Comparison of ENCODE assay signal across 13 cellular contexts in genomic region chr1:14597343-14598006, GRCh38. TPM values are rescaled to one million over a fixed set of nuclear protein-coding genes. Genes with fewer than 3 reads are reported as not detected.
A peak's percentile ranks its signal among the peaks of the same experiment; 100 is the strongest.
DNase-seq lines count a peak whose midpoint lies in the region; ATAC-seq and TF ChIP-seq lines count a peak whose summit lies in the region.
"Had no signal": no experiment of that assay in that cellular context is flagged by ENCODE, and none has a peak within 500 bp of the region (broad histone marks: within the 10 kb centered on the region; RNA-seq: fewer than 3 reads in every experiment).

No MANE protein-coding gene starts in this region.

- peak; percentile 61 for DNase-seq in H7
- DNase-seq in iPS DF 19.7 (ENCODE audit: low read depth, low spot score) = peak; percentile 42
- peak; percentile 77 to 91 for DNase-seq in trophoblast cell
- DNase-seq in GM10248 (ENCODE audit: extremely low spot score) = no peak
- no peak for DNase-seq in ACHN
- no peak for DNase-seq in activated CD4-positive, alpha-beta T cell treated with anti-CD3 and anti-CD28 coated beads, Interleukin-2, amount 50 U/mL, for 4 hours
- DNase-seq: activated naive CD8-positive, alpha-beta T cell treated with anti-CD3 and anti-CD28 coated beads for 36 hours; NCI-H187 treated with DMSO at 0.1 percent for 48 hours; PC-9; T-helper 17 cell had no signal

- peaks cover 3% of the 10 kb centered on the region for H3K9me3 ChIP-seq in trophoblast cell (ENCODE audit: insufficient read depth, low read depth, low read length)
- H3K9me3 ChIP-seq: pancreas had no signal

- H2BK5ac ChIP-seq in trophoblast cell (ENCODE audit: low read depth, low read length, poor library complexity) = peak overlapping the region; percentile 96

- peak; percentile 21; the same call in 1 of the 2 replicates for TF ChIP-seq CTCF in VCaP (conservative IDR thresholded peaks at IDR 0.05)
- no peak for TF ChIP-seq CTCF in GM10248 (IDR thresholded peaks at IDR 0.05; ENCODE audit: control extremely low read depth, extremely low read depth, low read depth, missing control alignments)

- H3K9ac ChIP-seq in trophoblast cell (ENCODE audit: low read length) = peak overlapping the region; percentile 50

- peak overlapping the region; percentile 96 for H4K91ac ChIP-seq in trophoblast cell (ENCODE audit: low read depth, low read length)

- no CpG with 5 or more reads among the region's 10 CpGs for WGBS in trophoblast cell (ENCODE audit: extremely low coverage, insufficient coverage, insufficient read length)

- no peak for ATAC-seq in HG02884 (IDR thresholded peaks at IDR 0.05; ENCODE audit: unreplicated experiment)
- ATAC-seq: T-helper 17 cell had no signal

- no peak overlapping the region for H3K4ac ChIP-seq in trophoblast cell (ENCODE audit: low read depth, low read length)

- no peak overlapping the region for H2BK12ac ChIP-seq in trophoblast cell (ENCODE audit: low read length)

- peak overlapping the region; percentile 86 for H3K27ac ChIP-seq in VCaP
- peak overlapping the region; percentile 74 for H3K27ac ChIP-seq in trophoblast cell (ENCODE audit: low read depth, low read length)
- H3K27ac ChIP-seq: pancreas, PC-9 had no signal

- H4K12ac ChIP-seq in trophoblast cell (ENCODE audit: low read depth, low read length) = peak overlapping the region; percentile 73

- H3K27me3 ChIP-seq in H7 (ENCODE audit: control insufficient read depth, insufficient read depth, low read length) (peaks cover 22% of the 10 kb centered on the region), trophoblast cell (ENCODE audit: insufficient read depth, low read length) (no peaks in the 10 kb centered on the region)

- no peak overlapping the region for H2AK5ac ChIP-seq in trophoblast cell (ENCODE audit: low read length)

- no peaks in the 10 kb centered on the region for H3K36me3 ChIP-seq in H7 (replicated peaks; ENCODE audit: control insufficient read depth, insufficient read depth, low read length)
- no peaks in the 10 kb centered on the region for H3K36me3 ChIP-seq in trophoblast cell (ENCODE audit: control insufficient read depth in 1 of 2, insufficient read depth in 2 of 2, low read length in 2 of 2)
- H3K36me3 ChIP-seq: pancreas had no signal

- peaks cover 0 to 19% of the 10 kb centered on the region in 2 experiments for H3K4me1 ChIP-seq in trophoblast cell (ENCODE audit: control insufficient read depth in 1 of 2, insufficient read depth in 2 of 2, low read length in 2 of 2)
- H3K4me1 ChIP-seq: pancreas had no signal

- peaks cover 19% of the 10 kb centered on the region for H3K79me1 ChIP-seq in trophoblast cell (ENCODE audit: low read length)

- H3K4me3 ChIP-seq in H7 (ENCODE audit: insufficient read depth, low read depth, low read length) (peak overlapping the region; percentile 93), trophoblast cell (ENCODE audit: low read depth, low read length) (no peak overlapping the region)
- H3K4me3 ChIP-seq: PC-9 had no signal

- H2AFZ ChIP-seq in trophoblast cell (ENCODE audit: insufficient read depth, low read length, poor library complexity) = no peak overlapping the region
- H2AFZ ChIP-seq: PC-9 had no signal

- in situ Hi-C loops in ACHN (cut with HindIII; ENCODE audit: low pct_ligation_motif_present, low pct_unique_long_range_greater_than_20kb, low sequenced_read_pairs) = no loop called here

- CTCF ChIA-PET in GM10248 (lab: Yijun Ruan, JAX) = interaction anchor here (1.3 kb wide), 1 partner anchor 10 kb away, joined by 3 read pairs; no protein-coding TSS in a partner anchor

- peaks cover 12% of the 10 kb centered on the region for H3K79me2 ChIP-seq in trophoblast cell (ENCODE audit: control insufficient read depth, insufficient read depth, low read length, poor library complexity)

- H3K4me2 ChIP-seq in trophoblast cell (ENCODE audit: low read length) = peak overlapping the region; percentile 95
- H3K4me2 ChIP-seq: PC-9 had no signal

- no peak overlapping the region for H3K23ac ChIP-seq in trophoblast cell (ENCODE audit: low read length)

- H3K14ac ChIP-seq in trophoblast cell (ENCODE audit: low read length) = peak overlapping the region; percentile 54

- H2BK120ac ChIP-seq in trophoblast cell (ENCODE audit: insufficient read depth, low read length, poor library complexity) = peak overlapping the region; percentile 86

- H3K18ac ChIP-seq in trophoblast cell (ENCODE audit: low read length) = peak overlapping the region; percentile 43

- H4K8ac ChIP-seq in trophoblast cell (ENCODE audit: low read depth, low read length) = peak overlapping the region; percentile 52

- POLR2A ChIA-PET in GM10248 (lab: Yijun Ruan, JAX) = no interaction called here

RNA-seq across cellular contexts. Expression of gene KAZN, which starts 1.0 kb away (rescaled TPM):
- 6.9 and 11.5 TPM in 2 replicates for total RNA-seq in H7 (2014; rRNA removed; shearing (Covaris generic))
- 25.4 and 25.6 TPM in 2 replicates for polyA plus RNA-seq in trophoblast cell (2013)

Comparison
In these comparisons a context has a peak if more than half of its experiments do, and no peak if none do; other contexts are left out.
1. DNase-seq: peak in H7 (single experiment), iPS DF 19.7 (single experiment) and trophoblast cell (2 of 2); none in GM10248 (single experiment), ACHN (single experiment) and activated CD4-positive, alpha-beta T cell treated with anti-CD3 and anti-CD28 coated beads, Interleukin-2, amount 50 U/mL, for 4 hours (0 of 2).